2 cellular contexts compared by ENCODE assay signal in the genomic region with DNA sequence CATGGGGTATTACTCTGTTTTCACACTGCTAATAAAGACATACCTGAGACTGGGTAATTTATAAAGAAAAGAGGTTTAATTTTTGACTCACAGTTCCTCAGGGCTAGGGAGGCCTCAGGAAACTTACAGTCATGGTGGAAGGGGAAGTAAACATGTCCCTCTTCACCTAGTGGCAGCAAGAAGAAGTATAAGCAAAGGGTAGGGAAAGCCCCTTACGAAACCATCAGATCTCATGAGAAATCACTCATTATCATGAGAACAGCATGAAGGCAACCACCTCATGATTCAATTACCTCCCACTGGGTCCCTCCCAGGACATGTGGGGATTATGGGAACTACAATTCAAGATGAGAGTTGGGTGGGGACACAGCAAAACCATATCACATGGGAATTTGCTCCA. TPM values are rescaled to one million over a fixed set of nuclear protein-coding genes. Genes with fewer than 3 reads are reported as not detected.
"Had no signal": no experiment of that assay in that cellular context is flagged by ENCODE, and none has a peak within 500 bp of the region (broad histone marks: within the 10 kb centered on the region; RNA-seq: fewer than 3 reads in every experiment).

No MANE protein-coding gene starts in this region.

RNA-seq across cellular contexts. Expression of a gene that starts 56.8 kb away (rescaled TPM):
- total RNA-seq: Right ventricle myocardium superior had no signal
- polyA plus RNA-seq: IgD-negative memory B cell had no signal
